In genomic region chr1:70509996-70510876, GRCh38 we compare ENCODE assay signal across 8 cellular contexts.
A peak's percentile ranks its signal among the peaks of the same experiment; 100 is the strongest.
DNase-seq lines count a peak whose midpoint lies in the region; ATAC-seq, FAIRE-seq and TF ChIP-seq lines count a peak whose summit lies in the region.

No MANE protein-coding gene starts in this region.

- H3K9ac ChIP-seq in DND-41 (ENCODE audit: low read depth, low read length) (no peak overlapping the region), K562 (ENCODE audit: insufficient read depth in 1 of 2, low read depth in 2 of 2, low read length in 2 of 2) (peak overlapping the region in 1 of 2 experiments; percentile 36; a peak in 1 of 4 replicates)

- CTCF ChIA-PET in K562 (lab: Yijun Ruan, JAX; ENCODE audit: low intra/inter-chr PET ratio), result interaction anchor here (0.6 to 1.2 kb wide), 2 partner anchors 31 to 378 kb away, joined by 3 to 6 read pairs; no protein-coding TSS in a partner anchor

- peak; percentile 80 to 90 for TF ChIP-seq RAD21 in K562 (CRISPR knock-in tag; conservative IDR thresholded peaks at IDR 0.05 in 1 of 2, IDR thresholded peaks at IDR 0.05 in 1 of 2)

- peak; percentile 78 for TF ChIP-seq CTCF in DND-41 (IDR thresholded peaks at IDR 0.05; ENCODE audit: borderline replicate concordance, extremely low read depth, low read length, poor library complexity, severe bottlenecking)
- TF ChIP-seq CTCF in K562 (IDR thresholded peaks at IDR 0.05 in 2 of 3, conservative IDR thresholded peaks at IDR 0.05 in 1 of 3; ENCODE audit: insufficient read depth in 2 of 3, low read depth in 1 of 3, low read length in 3 of 3), result peak; percentile 43 to 84 (median 54); a peak in 3 of 6 replicates
- peak in 5 of 7 experiments; percentile 44 to 79 (median 61) for TF ChIP-seq CTCF in stomach (IDR thresholded peaks at IDR 0.05)

- TF ChIP-seq POLR2A in K562 (conservative IDR thresholded peaks at IDR 0.05) (no peak), stomach (IDR thresholded peaks at IDR 0.05) (no peak)

- H3K27ac ChIP-seq in DND-41 (ENCODE audit: low read length) (no peak overlapping the region), K562 (ENCODE audit: extremely low read depth, low read depth, low read length) (no peak overlapping the region), stomach (no peak overlapping the region)

- ATAC-seq in DND-41 (ENCODE audit: insufficient read depth, low read depth) (peak; percentile 88), GM19452 (IDR thresholded peaks at IDR 0.05; ENCODE audit: unreplicated experiment) (peak; percentile 94), HG03432 (IDR thresholded peaks at IDR 0.05; ENCODE audit: unreplicated experiment) (peak; percentile 93), K562 (peak; percentile 95)

- in situ Hi-C loops in K562 (cut with MboI), result loop anchor here (5.0 kb wide), 1 partner anchor 373 kb away; no protein-coding TSS in a partner anchor

- H3K27me3 ChIP-seq in DND-41 (ENCODE audit: insufficient read depth, low read length, poor library complexity), result peaks cover 3% of the 10 kb centered on the region
- no peaks in the 10 kb centered on the region for H3K27me3 ChIP-seq in K562 (ENCODE audit: control insufficient read depth in 2 of 2, insufficient read depth in 2 of 2, low read length in 2 of 2)
- H3K27me3 ChIP-seq in stomach, result no peaks in the 10 kb centered on the region

- POLR2A ChIA-PET in K562 (lab: Yijun Ruan, JAX), result no interaction called here

- H3K4me1 ChIP-seq in DND-41 (ENCODE audit: insufficient read depth, low read length), result no peaks in the 10 kb centered on the region
- no peaks in the 10 kb centered on the region; a peak in 1 of 5 replicates for H3K4me1 ChIP-seq in K562 (replicated peaks in 1 of 2; ENCODE audit: control insufficient read depth in 2 of 2, insufficient read depth in 2 of 2, low read length in 2 of 2)
- H3K4me1 ChIP-seq in stomach, result peaks cover 6 to 17% (median 6%) of the 10 kb centered on the region in 4 donors

- H3K79me2 ChIP-seq in DND-41 (ENCODE audit: insufficient read depth, low read length) (no peaks in the 10 kb centered on the region), K562 (ENCODE audit: control insufficient read depth, insufficient read depth, low read length) (no peaks in the 10 kb centered on the region)

- H3K36me3 ChIP-seq in DND-41 (ENCODE audit: insufficient read depth, low read length) (no peaks in the 10 kb centered on the region), K562 (ENCODE audit: control insufficient read depth, insufficient read depth, low read length) (no peaks in the 10 kb centered on the region), stomach (no peaks in the 10 kb centered on the region)

- no peak overlapping the region for H3K4me2 ChIP-seq in DND-41 (ENCODE audit: insufficient read depth, low read length)
- peak overlapping the region; percentile 14; the same call in 1 of the 2 replicates for H3K4me2 ChIP-seq in K562 (ENCODE audit: insufficient read depth, low read length)

- no peak overlapping the region for H3K4me3 ChIP-seq in DND-41 (ENCODE audit: low read depth in 1 of 2, low read length in 2 of 2)
- H3K4me3 ChIP-seq in K562, result no peak overlapping the region
- H3K4me3 ChIP-seq in stomach, result no peak overlapping the region

- H2AFZ ChIP-seq in DND-41 (ENCODE audit: low read depth, low read length), result no peak overlapping the region
- peak overlapping the region; percentile 54 for H2AFZ ChIP-seq in K562 (ENCODE audit: low read depth, low read length)

- H3K9me3 ChIP-seq in DND-41 (ENCODE audit: insufficient read depth, low read length, severe bottlenecking), result no peaks in the 10 kb centered on the region
- H3K9me3 ChIP-seq in K562 (replicated peaks; ENCODE audit: control insufficient read depth, insufficient read depth, low read depth, low read length), result no peaks in the 10 kb centered on the region
- H3K9me3 ChIP-seq in stomach, result no peaks in the 10 kb centered on the region

- intact Hi-C loops in K562 (cut with micrococcal nuclease) (loop anchor here (1.0 to 10.0 kb wide), 3 partner anchors 255 to 475 kb away; no protein-coding TSS in a partner anchor), stomach (cut with DNase I; ENCODE audit: low total_unique reads) (no loop called here)

- 13% methylated on average over 13 of the region's 19 CpGs for WGBS in K562 (ENCODE audit: insufficient coverage, low coverage, missing lambda C conversion rate)
- WGBS in stomach, 5 donors, result 57 to 67% (median 64%) methylated on average over 19 of the region's 19 CpGs

- BruUV-seq in K562 (replicated peaks; lab: Mats Ljungman, UMichigan), result no TSS peak

- H4K20me1 ChIP-seq in DND-41 (ENCODE audit: insufficient read depth, low read length) (no peaks in the 10 kb centered on the region), K562 (replicated peaks; ENCODE audit: control insufficient read depth, insufficient read depth, low read length) (no peaks in the 10 kb centered on the region)

- DNase-seq in DND-41, result no peak
- peak; percentile 73 for DNase-seq in NCI-H748 (lab: John Stamatoyannopoulos, UW; ENCODE audit: unreplicated experiment)
- DNase-seq in K562 (ENCODE audit: extremely low read depth in 1 of 4, low spot score in 3 of 4), result peak; percentile 56 to 72 (median 62)
- DNase-seq in inferior parietal cortex (ENCODE audit: extremely low spot score), result peak; percentile 78
- DNase-seq in stomach, result no peak
- no peak for DNase-seq in stimulated activated CD4-positive, alpha-beta T cell treated with anti-CD3 and anti-CD28 coated beads, Interleukin-12 subunit alpha, Interleukin-12 subunit beta, amount 100 ng/mL, for 4 hours

- H3K9me1 ChIP-seq in K562 (ENCODE audit: control insufficient read depth, insufficient read depth, low read length), result no peaks in the 10 kb centered on the region

- TF ChIP-seq EP300 in K562 (IDR thresholded peaks at IDR 0.05; ENCODE audit: low read length), result no peak
- TF ChIP-seq EP300 in stomach (IDR thresholded peaks at IDR 0.05), result no peak

- FAIRE-seq in K562 (lab: Jason Lieb, UNC), result peak; percentile 83

TF ChIP-seq in K562, 482 proteins besides CTCF, POLR2A, EP300 and RAD21 (continues in another document):
- no peak for TF ChIP-seq KLF13 (tag; IDR thresholded peaks at IDR 0.05; ENCODE audit: borderline replicate concordance, low read depth)
- no peak for TF ChIP-seq CTBP1 (IDR thresholded peaks at IDR 0.05; ENCODE audit: borderline replicate concordance)
- peak in 1 of 2 experiments; percentile 61; a peak in 2 of 4 replicates for TF ChIP-seq FOXK2 (conservative IDR thresholded peaks at IDR 0.05 in 1 of 2, IDR thresholded peaks at IDR 0.05 in 1 of 2; ENCODE audit: low read depth in 2 of 2)
- peak; percentile 60 for TF ChIP-seq SMC3 (conservative IDR thresholded peaks at IDR 0.05; ENCODE audit: insufficient read depth, low read depth, low read length)
- TF ChIP-seq ZKSCAN1 (IDR thresholded peaks at IDR 0.05; ENCODE audit: low read depth, low read length), result no peak
- TF ChIP-seq PHF20 (IDR thresholded peaks at IDR 0.05; ENCODE audit: partially characterized antibody), result no peak
- TF ChIP-seq ZNF707 (CRISPR knock-in tag; conservative IDR thresholded peaks at IDR 0.05), result no peak
- TF ChIP-seq TARDBP (IDR thresholded peaks at IDR 0.05), result no peak
- TF ChIP-seq ZSCAN32 (CRISPR knock-in tag; IDR thresholded peaks at IDR 0.05), result no peak
- TF ChIP-seq SAFB (IDR thresholded peaks at IDR 0.05; ENCODE audit: borderline replicate concordance, low read depth, low read length), result no peak
- TF ChIP-seq ZNF384 (IDR thresholded peaks at IDR 0.05; ENCODE audit: low read depth, low read length), result peak; percentile 52; the same call in 1 of the 2 replicates
- TF ChIP-seq ZNF740 (CRISPR knock-in tag; IDR thresholded peaks at IDR 0.05), result no peak
- TF ChIP-seq ZNF740 (tag; IDR thresholded peaks at IDR 0.05), result no peak
- TF ChIP-seq NCOA1 (IDR thresholded peaks at IDR 0.05; ENCODE audit: low read depth), result no peak
- TF ChIP-seq ZNF77 (CRISPR knock-in tag; IDR thresholded peaks at IDR 0.05), result no peak
- no peak for TF ChIP-seq MXD1 (CRISPR knock-in tag; IDR thresholded peaks at IDR 0.05; ENCODE audit: borderline replicate concordance, poor library complexity, severe bottlenecking)
- no peak for TF ChIP-seq RBFOX2 (IDR thresholded peaks at IDR 0.05; ENCODE audit: low read depth, low read length)
- no peak for TF ChIP-seq ZFPM2 (CRISPR knock-in tag; IDR thresholded peaks at IDR 0.05)
- no peak for TF ChIP-seq ZEB2 (IDR thresholded peaks at IDR 0.05)
- no peak for TF ChIP-seq ZBTB17 (CRISPR knock-in tag; IDR thresholded peaks at IDR 0.05)

Comparison
In these comparisons a context has a peak if more than half of its experiments do, and no peak if none do; other contexts are left out.
1. DNase-seq: peak in NCI-H748 (single experiment), K562 (4 of 4) and inferior parietal cortex (single experiment); none in DND-41 (single experiment), stomach (single experiment) and stimulated activated CD4-positive, alpha-beta T cell treated with anti-CD3 and anti-CD28 coated beads, Interleukin-12 subunit alpha, Interleukin-12 subunit beta, amount 100 ng/mL, for 4 hours (single experiment).
2. Peak in every context shown above with its lines, with median percentiles within 50 percentile points of each other: ATAC-seq and CTCF ChIP-seq.